In genomic region chr6:154440022-154440421, GRCh38 we compare ENCODE assay signal across 1 cellular context.
TF ChIP-seq lines count a peak whose summit lies in the region.

No MANE protein-coding gene starts in this region.

TF ChIP-seq in HepG2, 621 proteins besides CTCF, POLR2A, EP300 and RAD21 (continued from another document and continues in another):
- TF ChIP-seq MLXIP (CRISPR knock-in tag; IDR thresholded peaks at IDR 0.05; ENCODE audit: borderline replicate concordance), result peak; percentile 95
- no peak for TF ChIP-seq MZF1 (CRISPR knock-in tag; IDR thresholded peaks at IDR 0.05; ENCODE audit: borderline replicate concordance)
- peak; percentile 52; the same call in 1 of the 2 replicates for TF ChIP-seq ZNF121 (CRISPR knock-in tag; IDR thresholded peaks at IDR 0.05)
- TF ChIP-seq RORA (CRISPR knock-in tag; IDR thresholded peaks at IDR 0.05), result peak; percentile 87; the same call in 1 of the 2 replicates
- TF ChIP-seq REL (CRISPR knock-in tag; conservative IDR thresholded peaks at IDR 0.05), result 0 out of 2 replicates have a peak, but pooled peaks have one; percentile 57
- TF ChIP-seq ZNF333 (CRISPR knock-in tag; IDR thresholded peaks at IDR 0.05; ENCODE audit: borderline replicate concordance), result no peak
- TF ChIP-seq ZNF724P (CRISPR knock-in tag; IDR thresholded peaks at IDR 0.05; ENCODE audit: borderline replicate concordance), result no peak; the same call in 1 of the 2 replicates
- peak; percentile 54; the same call in 1 of the 2 replicates for TF ChIP-seq HNF1A (IDR thresholded peaks at IDR 0.05; ENCODE audit: low read depth)
- peak; percentile 66; the same call in 1 of the 2 replicates for TF ChIP-seq HNF1A (CRISPR knock-in tag; IDR thresholded peaks at IDR 0.05; ENCODE audit: borderline replicate concordance)
- TF ChIP-seq ZNF510 (CRISPR knock-in tag; IDR thresholded peaks at IDR 0.05; ENCODE audit: low read depth), result no peak
- peak; percentile 89 for TF ChIP-seq POGZ (CRISPR knock-in tag; IDR thresholded peaks at IDR 0.05)
- TF ChIP-seq CENPX (CRISPR knock-in tag; IDR thresholded peaks at IDR 0.05), result no peak
- TF ChIP-seq IKZF1 (IDR thresholded peaks at IDR 0.05), result no peak
- TF ChIP-seq YEATS4 (CRISPR knock-in tag; IDR thresholded peaks at IDR 0.05; ENCODE audit: borderline replicate concordance), result peak; percentile 85
- peak; percentile 64; the same call in 1 of the 2 replicates for TF ChIP-seq GATAD1 (CRISPR knock-in tag; IDR thresholded peaks at IDR 0.05)
- TF ChIP-seq ZKSCAN8 (CRISPR knock-in tag; IDR thresholded peaks at IDR 0.05; ENCODE audit: borderline replicate concordance), result peak; percentile 84
- 0 out of 2 replicates have a peak, but pooled peaks have one; percentile 53 for TF ChIP-seq ZNF335 (CRISPR knock-in tag; IDR thresholded peaks at IDR 0.05)
- TF ChIP-seq GATA4 (IDR thresholded peaks at IDR 0.05; ENCODE audit: borderline replicate concordance, low read depth), result no peak
- peak; percentile 53; the same call in 1 of the 2 replicates for TF ChIP-seq PRDM10 (CRISPR knock-in tag; IDR thresholded peaks at IDR 0.05; ENCODE audit: low read depth)
- TF ChIP-seq FOXO4 (CRISPR knock-in tag; conservative IDR thresholded peaks at IDR 0.05), result no peak
- TF ChIP-seq ZNF605 (CRISPR knock-in tag; IDR thresholded peaks at IDR 0.05), result peak; percentile 66; the same call in 1 of the 2 replicates
- no peak for TF ChIP-seq NR3C1 (CRISPR knock-in tag; IDR thresholded peaks at IDR 0.05)
- TF ChIP-seq HHEX (CRISPR knock-in tag; IDR thresholded peaks at IDR 0.05), result peak; percentile 28; the same call in 1 of the 2 replicates
- TF ChIP-seq MIER3 (CRISPR knock-in tag; IDR thresholded peaks at IDR 0.05; ENCODE audit: borderline replicate concordance), result peak; percentile 83
- no peak for TF ChIP-seq PRMT3 (CRISPR knock-in tag; IDR thresholded peaks at IDR 0.05; ENCODE audit: borderline replicate concordance, low read depth)
- TF ChIP-seq GMEB2 (CRISPR knock-in tag; IDR thresholded peaks at IDR 0.05; ENCODE audit: low read depth), result no peak
- TF ChIP-seq TRIM22 (IDR thresholded peaks at IDR 0.05), result no peak
- TF ChIP-seq KDM3A (CRISPR knock-in tag; IDR thresholded peaks at IDR 0.05; ENCODE audit: low read depth), result no peak
- no peak for TF ChIP-seq ZNF430 (CRISPR knock-in tag; IDR thresholded peaks at IDR 0.05)
- no peak for TF ChIP-seq ZNF318 (CRISPR knock-in tag; IDR thresholded peaks at IDR 0.05)
- TF ChIP-seq MATR3 (CRISPR knock-in tag; IDR thresholded peaks at IDR 0.05), result no peak
